14 cellular contexts compared by ENCODE assay signal in genomic region chr1:25537148-25537831, GRCh38.
"Had no signal": no experiment of that assay in that cellular context is flagged by ENCODE, and none has a peak within 500 bp of the region (broad histone marks: within the 10 kb centered on the region; RNA-seq: fewer than 3 reads in every experiment).

No MANE protein-coding gene starts in this region.

- ATAC-seq: heart right ventricle, psoas muscle, right lobe of liver had no signal

- H3K36me3 ChIP-seq: adrenal gland, heart right ventricle, right lobe of liver, stomach had no signal

- H3K4me1 ChIP-seq: adrenal gland, heart right ventricle, psoas muscle, stomach had no signal

- H3K4me3 Mint-ChIP-seq: neural crest cell had no signal

- H3K27me3 ChIP-seq: adrenal gland, heart right ventricle, right lobe of liver, stomach, testis had no signal

- H3K9me3 Mint-ChIP-seq: neural crest cell had no signal

- H3K4me2 ChIP-seq: smooth muscle cell had no signal

- H3K9me3 ChIP-seq: adrenal gland, heart right ventricle, psoas muscle, right lobe of liver, stomach, testis had no signal

- DNase-seq: activated CD4-positive, alpha-beta T cell treated with anti-CD3 and anti-CD28 coated beads, Interleukin-2, amount 50 U/mL, for 1 hour; activated CD8-positive, alpha-beta memory T cell treated with anti-CD3 and anti-CD28 coated beads for 24 hours; activated effector memory CD4-positive, alpha-beta T cell treated with Interleukin-2 at 50 U/mL for 16 hours; activated naive CD4-positive, alpha-beta T cell treated with anti-CD3 and anti-CD28 coated beads, Interleukin-2, amount 50 U/mL, for 16 hours; adrenal gland; heart right ventricle; midbrain; psoas muscle; right lobe of liver; stomach; testis had no signal

- H3K27ac ChIP-seq: adrenal gland, epithelial cell of prostate, heart right ventricle, psoas muscle, right lobe of liver, stomach, testis had no signal

- H3K4me3 ChIP-seq: adrenal gland, heart right ventricle, psoas muscle, right lobe of liver, smooth muscle cell, stomach, testis had no signal
